Comparison of ENCODE assay signal across 16 cellular contexts in the genomic region with DNA sequence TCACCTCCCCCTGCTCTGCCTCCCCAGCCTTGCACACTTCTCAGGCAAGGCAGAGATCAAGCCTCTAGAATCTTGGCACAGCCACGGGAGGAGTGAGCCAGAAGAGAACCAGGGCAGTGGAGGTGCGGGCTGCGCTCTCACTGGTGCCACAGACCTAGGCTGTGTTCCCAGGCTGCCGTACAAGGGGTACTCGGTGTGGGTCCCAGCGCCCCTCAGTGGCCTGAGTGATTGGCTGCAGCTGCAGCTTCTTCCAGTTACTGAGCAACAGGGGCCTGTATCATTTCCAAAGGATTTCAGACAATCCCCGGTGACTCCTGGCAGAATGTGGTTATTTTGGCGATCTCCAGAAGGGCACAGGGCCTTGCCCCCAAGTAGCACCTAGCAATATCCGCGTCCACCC.
DNase-seq lines count a peak whose midpoint lies in the region; ATAC-seq and TF ChIP-seq lines count a peak whose summit lies in the region.
"Had no signal": no experiment of that assay in that cellular context is flagged by ENCODE, and none has a peak within 500 bp of the region (broad histone marks: within the 10 kb centered on the region; RNA-seq: fewer than 3 reads in every experiment).

No MANE protein-coding gene starts in this region.

- DNase-seq in NCI-H2227 (lab: John Stamatoyannopoulos, UW; ENCODE audit: unreplicated experiment) (peak; percentile 7), NCI-H2227 treated with DMSO at 0.1 percent for 48 hours (lab: John Stamatoyannopoulos, UW) (no peak), PC-9 (peak in 1 of 2 experiments; percentile 13), T-helper 17 cell (no peak), GM23338 (ENCODE audit: low spot score) (no peak), testis (no peak)
- DNase-seq: 8988T; AML-193; Caco-2; CD8-positive, alpha-beta memory T cell; DMS79; IMR-90 had no signal

- H3K27ac ChIP-seq in PC-9, result no peak overlapping the region
- no peak overlapping the region for H3K27ac ChIP-seq in GM23338 (ENCODE audit: low read depth)
- no peak overlapping the region for H3K27ac ChIP-seq in testis
- H3K27ac ChIP-seq: BLaER1 had no signal

- no peaks in the 10 kb centered on the region for H3K79me2 ChIP-seq in PC-9 (ENCODE audit: low read depth)
- H3K79me2 ChIP-seq in GM23338 (replicated peaks; ENCODE audit: insufficient read depth), result no peaks in the 10 kb centered on the region

- H3K9me2 ChIP-seq in PC-9 (ENCODE audit: insufficient read depth) (no peaks in the 10 kb centered on the region), GM23338 (ENCODE audit: insufficient read depth) (no peaks in the 10 kb centered on the region)

- intact Hi-C loops in PC-9 (cut with micrococcal nuclease; ENCODE audit: unreplicated experiment), result no loop called here
- intact Hi-C loops in testis (cut with DNase I; ENCODE audit: low total_unique reads), result no loop called here

- no peaks in the 10 kb centered on the region for H3K4me1 ChIP-seq in PC-9 (replicated peaks; ENCODE audit: insufficient read depth)
- H3K4me1 ChIP-seq in GM23338 (ENCODE audit: insufficient read depth), result no peaks in the 10 kb centered on the region
- H3K4me1 ChIP-seq in testis, result no peaks in the 10 kb centered on the region
- H3K4me1 ChIP-seq: BLaER1, Caco-2, HAP-1 had no signal

- TF ChIP-seq CTCF in PC-9 (conservative IDR thresholded peaks at IDR 0.05) (peak; percentile 37; the same call in 1 of the 2 replicates), GM23338 (conservative IDR thresholded peaks at IDR 0.05; ENCODE audit: low read depth in 2 of 2) (no peak), testis (IDR thresholded peaks at IDR 0.05) (no peak)

- no peaks in the 10 kb centered on the region for H3K36me3 Mint-ChIP-seq in T-helper 17 cell (ENCODE audit: low read depth)
- peaks cover 34% of the 10 kb centered on the region for H3K36me3 Mint-ChIP-seq in GM23338 (ENCODE audit: low read depth)
- H3K36me3 Mint-ChIP-seq: CD8-positive, alpha-beta memory T cell had no signal

- POLR2A ChIA-PET in PC-9 (lab: Charles Lee; ENCODE audit: unreplicated experiment), result no interaction called here

- H3K36me3 ChIP-seq in PC-9 (ENCODE audit: low read depth) (no peaks in the 10 kb centered on the region), GM23338 (ENCODE audit: insufficient read depth) (no peaks in the 10 kb centered on the region), testis (ENCODE audit: low read depth, missing control alignments) (no peaks in the 10 kb centered on the region)
- H3K36me3 ChIP-seq: BLaER1, HAP-1 had no signal

- H3K27me3 ChIP-seq in PC-9 (ENCODE audit: insufficient read depth, low read depth), result peaks cover 5% of the 10 kb centered on the region; the same call in 1 of the 2 replicates
- no peaks in the 10 kb centered on the region for H3K27me3 ChIP-seq in GM23338 (ENCODE audit: insufficient read depth)
- no peaks in the 10 kb centered on the region for H3K27me3 ChIP-seq in testis
- H3K27me3 ChIP-seq: BLaER1 had no signal

- H4K20me1 ChIP-seq in PC-9 (ENCODE audit: insufficient read depth) (peaks cover 4% of the 10 kb centered on the region; the same call in 1 of the 2 replicates), GM23338 (replicated peaks; ENCODE audit: insufficient read depth) (no peaks in the 10 kb centered on the region)
- H4K20me1 ChIP-seq: BLaER1 had no signal

- H3K4me3 Mint-ChIP-seq in T-helper 17 cell (no peak overlapping the region), GM23338 (no peak overlapping the region)
- H3K4me3 Mint-ChIP-seq: CD8-positive, alpha-beta memory T cell had no signal

- no peaks in the 10 kb centered on the region for H3K4me1 Mint-ChIP-seq in T-helper 17 cell
- no peaks in the 10 kb centered on the region for H3K4me1 Mint-ChIP-seq in GM23338

- H3K4me2 ChIP-seq in PC-9 (no peak overlapping the region), GM23338 (no peak overlapping the region)
- H3K4me2 ChIP-seq: BLaER1 had no signal

- CTCF ChIA-PET in PC-9 (lab: Charles Lee), result no interaction called here

- no peaks in the 10 kb centered on the region for H3K9me3 ChIP-seq in PC-9 (ENCODE audit: insufficient read depth, low read depth)
- peaks cover 4% of the 10 kb centered on the region for H3K9me3 ChIP-seq in T-helper 17 cell (ENCODE audit: control insufficient read depth, low read length, poor library complexity, severe bottlenecking)
- H3K9me3 ChIP-seq in testis, result no peaks in the 10 kb centered on the region
- H3K9me3 ChIP-seq: BLaER1, Caco-2, HAP-1 had no signal

- no peak overlapping the region for H3K4me3 ChIP-seq in PC-9
- no peak overlapping the region for H3K4me3 ChIP-seq in GM23338
- H3K4me3 ChIP-seq in testis, result no peak overlapping the region
- H3K4me3 ChIP-seq: BLaER1, GM12878, HAP-1 had no signal

- H3K27ac Mint-ChIP-seq in T-helper 17 cell, result no peak overlapping the region
- no peak overlapping the region for H3K27ac Mint-ChIP-seq in GM23338
- H3K27ac Mint-ChIP-seq: CD8-positive, alpha-beta memory T cell had no signal

- no peak overlapping the region for H2AFZ ChIP-seq in PC-9
- no peak overlapping the region for H2AFZ ChIP-seq in GM23338

- no TSS peak for BruUV-seq in PC-9 (replicated peaks; lab: Mats Ljungman, UMichigan)

- H3F3A ChIP-seq in PC-9 (ENCODE audit: insufficient read depth, low read depth), result no peaks in the 10 kb centered on the region
- H3F3A ChIP-seq in GM23338 (replicated peaks; ENCODE audit: low read depth), result no peaks in the 10 kb centered on the region

- H3K27me3 Mint-ChIP-seq in T-helper 17 cell (no peaks in the 10 kb centered on the region), GM23338 (ENCODE audit: insufficient read depth, low read depth, poor library complexity) (no peaks in the 10 kb centered on the region)
- H3K27me3 Mint-ChIP-seq: CD8-positive, alpha-beta memory T cell had no signal

- ATAC-seq in SK-N-SH treated with all-trans-retinoic acid at 6 μM for 48 hours, result peak; percentile 86
- ATAC-seq in T-helper 17 cell, result no peak
- no peak for ATAC-seq in GM23338
- ATAC-seq: GM12878 had no signal

- TF ChIP-seq POLR2A in testis (IDR thresholded peaks at IDR 0.05), result no peak

- 75 to 76% methylated on average over 5 to 10 of the region's 10 CpGs for WGBS in testis, 2 donors

- peaks cover 100% of the 10 kb centered on the region for H3K9me3 Mint-ChIP-seq in GM23338

TF ChIP-seq in SK-N-SH treated with all-trans-retinoic acid at 6 μM for 48 hours, 23 proteins besides CTCF, POLR2A, EP300 and RAD21 (continues in another document):
- no peak for TF ChIP-seq TOX (CRISPR knock-in tag; IDR thresholded peaks at IDR 0.05; ENCODE audit: borderline replicate concordance)
- TF ChIP-seq, protein P1, sequence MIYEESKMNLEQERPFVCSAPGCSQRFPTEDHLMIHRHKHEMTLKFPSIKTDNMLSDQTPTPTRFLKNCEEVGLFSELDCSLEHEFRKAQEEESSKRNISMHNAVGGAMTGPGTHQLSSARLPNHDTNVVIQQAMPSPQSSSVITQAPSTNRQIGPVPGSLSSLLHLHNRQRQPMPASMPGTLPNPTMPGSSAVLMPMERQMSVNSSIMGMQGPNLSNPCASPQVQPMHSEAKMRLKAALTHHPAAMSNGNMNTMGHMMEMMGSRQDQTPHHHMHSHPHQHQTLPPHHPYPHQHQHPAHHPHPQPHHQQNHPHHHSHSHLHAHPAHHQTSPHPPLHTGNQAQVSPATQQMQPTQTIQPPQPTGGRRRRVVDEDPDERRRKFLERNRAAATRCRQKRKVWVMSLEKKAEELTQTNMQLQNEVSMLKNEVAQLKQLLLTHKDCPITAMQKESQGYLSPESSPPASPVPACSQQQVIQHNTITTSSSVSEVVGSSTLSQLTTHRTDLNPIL (CRISPR knock-in tag; IDR thresholded peaks at IDR 0.05; ENCODE audit: low read depth), result no peak
- no peak for TF ChIP-seq ARNTL (CRISPR knock-in tag; IDR thresholded peaks at IDR 0.05; ENCODE audit: borderline replicate concordance, low read depth)
- no peak for TF ChIP-seq ZNF565 (CRISPR knock-in tag; conservative IDR thresholded peaks at IDR 0.05; ENCODE audit: low read depth)
- no peak for TF ChIP-seq BACH2 (CRISPR knock-in tag; IDR thresholded peaks at IDR 0.05; ENCODE audit: borderline replicate concordance)

TF ChIP-seq in GM23338, 12 proteins besides CTCF, POLR2A, EP300 and RAD21 (continues in another document):
- TF ChIP-seq ZNF114 (CRISPR knock-in tag; IDR thresholded peaks at IDR 0.05) (no peak), EZH2 (IDR thresholded peaks at IDR 0.05; ENCODE audit: low read depth, unreplicated experiment) (no peak), NANOG (IDR thresholded peaks at IDR 0.05; ENCODE audit: borderline replicate concordance) (no peak), JUNB (IDR thresholded peaks at IDR 0.05; ENCODE audit: unreplicated experiment) (no peak)
- TF ChIP-seq, protein P2, sequence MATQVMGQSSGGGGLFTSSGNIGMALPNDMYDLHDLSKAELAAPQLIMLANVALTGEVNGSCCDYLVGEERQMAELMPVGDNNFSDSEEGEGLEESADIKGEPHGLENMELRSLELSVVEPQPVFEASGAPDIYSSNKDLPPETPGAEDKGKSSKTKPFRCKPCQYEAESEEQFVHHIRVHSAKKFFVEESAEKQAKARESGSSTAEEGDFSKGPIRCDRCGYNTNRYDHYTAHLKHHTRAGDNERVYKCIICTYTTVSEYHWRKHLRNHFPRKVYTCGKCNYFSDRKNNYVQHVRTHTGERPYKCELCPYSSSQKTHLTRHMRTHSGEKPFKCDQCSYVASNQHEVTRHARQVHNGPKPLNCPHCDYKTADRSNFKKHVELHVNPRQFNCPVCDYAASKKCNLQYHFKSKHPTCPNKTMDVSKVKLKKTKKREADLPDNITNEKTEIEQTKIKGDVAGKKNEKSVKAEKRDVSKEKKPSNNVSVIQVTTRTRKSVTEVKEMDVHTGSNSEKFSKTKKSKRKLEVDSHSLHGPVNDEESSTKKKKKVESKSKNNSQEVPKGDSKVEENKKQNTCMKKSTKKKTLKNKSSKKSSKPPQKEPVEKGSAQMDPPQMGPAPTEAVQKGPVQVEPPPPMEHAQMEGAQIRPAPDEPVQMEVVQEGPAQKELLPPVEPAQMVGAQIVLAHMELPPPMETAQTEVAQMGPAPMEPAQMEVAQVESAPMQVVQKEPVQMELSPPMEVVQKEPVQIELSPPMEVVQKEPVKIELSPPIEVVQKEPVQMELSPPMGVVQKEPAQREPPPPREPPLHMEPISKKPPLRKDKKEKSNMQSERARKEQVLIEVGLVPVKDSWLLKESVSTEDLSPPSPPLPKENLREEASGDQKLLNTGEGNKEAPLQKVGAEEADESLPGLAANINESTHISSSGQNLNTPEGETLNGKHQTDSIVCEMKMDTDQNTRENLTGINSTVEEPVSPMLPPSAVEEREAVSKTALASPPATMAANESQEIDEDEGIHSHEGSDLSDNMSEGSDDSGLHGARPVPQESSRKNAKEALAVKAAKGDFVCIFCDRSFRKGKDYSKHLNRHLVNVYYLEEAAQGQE (IDR thresholded peaks at IDR 0.05; ENCODE audit: unreplicated experiment), result no peak
